In the genomic region with DNA sequence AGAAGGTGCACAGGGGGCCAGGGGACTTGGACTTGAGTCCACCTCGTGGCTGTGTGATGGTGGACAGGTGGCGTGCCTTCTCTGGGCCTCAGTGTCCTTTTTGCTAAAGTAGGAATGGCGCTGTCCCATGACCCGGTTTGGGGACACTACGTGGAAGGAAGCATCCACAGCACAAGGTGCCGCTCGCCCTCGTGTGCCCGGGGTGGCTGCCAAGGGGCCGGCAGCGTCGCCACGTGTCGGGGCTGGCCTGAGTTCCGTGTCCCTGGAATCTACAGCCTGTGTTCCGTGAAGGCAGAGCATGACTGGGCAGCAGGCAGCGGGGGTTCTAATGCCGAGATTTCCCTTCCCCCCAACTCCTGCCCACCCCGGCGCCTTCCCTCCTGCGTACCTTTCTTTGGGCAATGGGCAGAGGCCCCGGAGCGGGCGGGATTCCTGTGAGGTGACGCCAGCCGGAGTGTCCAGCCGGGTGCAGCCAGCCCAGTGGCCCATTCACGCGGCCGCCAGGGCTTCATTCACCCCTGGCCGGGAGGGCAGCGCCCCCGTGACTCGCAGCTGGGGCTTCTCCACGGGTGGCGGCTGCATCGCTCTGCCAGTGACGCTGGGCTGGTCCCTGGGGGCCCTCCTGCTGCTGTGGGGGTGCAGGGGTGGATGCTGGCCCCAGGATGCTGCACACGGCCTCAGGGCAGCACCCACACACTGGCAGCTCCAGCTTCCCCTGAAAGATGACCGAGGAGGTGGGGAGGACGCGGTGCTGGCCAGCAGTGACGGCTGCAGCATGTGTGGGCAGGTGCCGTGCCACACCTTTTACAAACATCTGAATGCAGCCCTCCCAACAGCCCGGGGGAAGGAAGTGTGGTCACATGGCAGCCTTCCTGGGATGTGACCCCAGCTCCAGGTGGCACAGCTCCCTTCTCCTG, we compare ENCODE assay signal across 10 cellular contexts. TPM values are rescaled to one million over a fixed set of nuclear protein-coding genes. Genes with fewer than 3 reads are reported as not detected.
A peak's percentile ranks its signal among the peaks of the same experiment; 100 is the strongest.
DNase-seq lines count a peak whose midpoint lies in the region; ATAC-seq and TF ChIP-seq lines count a peak whose summit lies in the region.
"Had no signal": no experiment of that assay in that cellular context is flagged by ENCODE, and none has a peak within 500 bp of the region (broad histone marks: within the 10 kb centered on the region; RNA-seq: fewer than 3 reads in every experiment).

No MANE protein-coding gene starts in this region.

- H3K4me1 ChIP-seq in HEK293 (ENCODE audit: control insufficient read depth, insufficient read depth, low read length) (no peaks in the 10 kb centered on the region; the same call in 1 of the 2 replicates), PC-3 (ENCODE audit: insufficient read depth, low read length) (peaks cover 23% of the 10 kb centered on the region), cardiac muscle cell (ENCODE audit: low read depth) (peaks cover 29% of the 10 kb centered on the region), skeletal muscle tissue (ENCODE audit: control insufficient read depth in 3 of 3, insufficient read depth in 3 of 3, low read length in 3 of 3) (peaks cover 39 to 82% (median 81%) of the 10 kb centered on the region in 3 donors)

- H3K4me1 Mint-ChIP-seq in nephron progenitor cell, result peaks cover 13% of the 10 kb centered on the region

- H3K27me3 Mint-ChIP-seq in nephron progenitor cell (ENCODE audit: low read depth, poor library complexity), result peaks cover 30% of the 10 kb centered on the region

- H3K9me2 ChIP-seq in PC-3 (replicated peaks; ENCODE audit: low read length), result no peaks in the 10 kb centered on the region

- CTCF ChIA-PET in HEK293 (lab: Yijun Ruan, JAX), result no interaction called here
- CTCF ChIA-PET in PC-3 (lab: Charles Lee), result no interaction called here

- peak overlapping the region; percentile 58 for H3K9ac ChIP-seq in PC-3 (ENCODE audit: low read length)
- peak overlapping the region; percentile 66 to 89 (median 77) for H3K9ac ChIP-seq in skeletal muscle tissue (ENCODE audit: low read depth in 1 of 3, low read length in 3 of 3)

- no peaks in the 10 kb centered on the region for H3K27me3 ChIP-seq in PC-3 (ENCODE audit: low read length)
- no peaks in the 10 kb centered on the region for H3K27me3 ChIP-seq in cardiac muscle cell
- peaks cover 0 to 7% (median 0%) of the 10 kb centered on the region in 3 donors for H3K27me3 ChIP-seq in skeletal muscle tissue (ENCODE audit: control insufficient read depth in 3 of 3, insufficient read depth in 3 of 3, low read length in 3 of 3)

- no peaks in the 10 kb centered on the region for H3K9me3 Mint-ChIP-seq in nephron progenitor cell

- POLR2A ChIA-PET in HEK293 (lab: Yijun Ruan, JAX) (no interaction called here), PC-3 (lab: Charles Lee; ENCODE audit: unreplicated experiment) (no interaction called here)

- no peaks in the 10 kb centered on the region for H3K36me3 ChIP-seq in HEK293 (ENCODE audit: control insufficient read depth in 2 of 2, insufficient read depth in 1 of 2, low read length in 2 of 2)
- no peaks in the 10 kb centered on the region for H3K36me3 ChIP-seq in PC-3 (ENCODE audit: low read depth, low read length)
- no peaks in the 10 kb centered on the region for H3K36me3 ChIP-seq in cardiac muscle cell
- H3K36me3 ChIP-seq in skeletal muscle tissue (ENCODE audit: control insufficient read depth in 3 of 3, insufficient read depth in 3 of 3, low read length in 3 of 3), result peaks cover 0 to 21% (median 8%) of the 10 kb centered on the region in 3 donors

- H3K36me3 Mint-ChIP-seq in nephron progenitor cell (ENCODE audit: low read depth), result no peaks in the 10 kb centered on the region

- no peak overlapping the region for H3K27ac Mint-ChIP-seq in nephron progenitor cell

- peak overlapping the region; percentile 86 for H3K4me2 ChIP-seq in PC-3 (ENCODE audit: low read length)

- intact Hi-C loops in PC-3 (cut with micrococcal nuclease), result no loop called here

- H3K9me3 ChIP-seq in HEK293 (ENCODE audit: control insufficient read depth, insufficient read depth, low read depth, low read length), result no peaks in the 10 kb centered on the region
- H3K9me3 ChIP-seq in PC-3 (ENCODE audit: low read length), result no peaks in the 10 kb centered on the region
- no peaks in the 10 kb centered on the region for H3K9me3 ChIP-seq in cardiac muscle cell (ENCODE audit: low read depth)
- no peaks in the 10 kb centered on the region for H3K9me3 ChIP-seq in skeletal muscle tissue (ENCODE audit: control insufficient read depth in 3 of 3, low read length in 3 of 3)

- TF ChIP-seq CTCF in HEK293 (tag by site-specific recombination; IDR thresholded peaks at IDR 0.05), result no peak
- TF ChIP-seq CTCF in PC-3 (conservative IDR thresholded peaks at IDR 0.05; ENCODE audit: low read depth, low read length), result no peak
- TF ChIP-seq CTCF in cardiac muscle cell (IDR thresholded peaks at IDR 0.05; ENCODE audit: low read depth, low read length), result no peak
- no peak for TF ChIP-seq CTCF in nephron progenitor cell (IDR thresholded peaks at IDR 0.05)

- DNase-seq in PC-3, result peak; percentile 70
- no peak for DNase-seq in cardiac muscle cell (ENCODE audit: low read depth in 1 of 2, low spot score in 1 of 2)
- DNase-seq in 8988T, result no peak
- no peak for DNase-seq in NCI-H2107 treated with DMSO at 0.1 percent for 48 hours (lab: John Stamatoyannopoulos, UW; ENCODE audit: unreplicated experiment)
- DNase-seq in GM19238 (ENCODE audit: insufficient read length, low spot score), result no peak
- DNase-seq in nephron progenitor cell, result no peak
- DNase-seq: stimulated activated naive CD4-positive, alpha-beta T cell treated with Interleukin-2 at 50 U/mL for 16 hours had no signal

- H2AFZ ChIP-seq in PC-3 (ENCODE audit: low read length), result peak overlapping the region; percentile 61

- no peak overlapping the region for H3K4me3 Mint-ChIP-seq in nephron progenitor cell

- H4K20me1 ChIP-seq in PC-3 (ENCODE audit: low read length), result no peaks in the 10 kb centered on the region

- TSS peak; percentile 79 for BruUV-seq in PC-3 (replicated peaks; lab: Mats Ljungman, UMichigan)

- no peaks in the 10 kb centered on the region for H3F3A ChIP-seq in PC-3 (ENCODE audit: low read length, unreplicated experiment)

- peak; percentile 52 for ATAC-seq in PC-3

- no peak overlapping the region; the same call in 1 of the 2 replicates for H3K4me3 ChIP-seq in HEK293 (ENCODE audit: low read depth, low read length)
- H3K4me3 ChIP-seq in PC-3 (ENCODE audit: low read length), result peak overlapping the region; percentile 65
- H3K4me3 ChIP-seq in cardiac muscle cell, result no peak overlapping the region
- H3K4me3 ChIP-seq in skeletal muscle tissue (ENCODE audit: low read length in 3 of 3), result peak overlapping the region in 2 of 3 donors; percentile 49 to 58

- no peaks in the 10 kb centered on the region for H3K79me2 ChIP-seq in PC-3 (ENCODE audit: low read length)

- H3K27ac ChIP-seq in HEK293 (ENCODE audit: extremely low read depth, low read depth, low read length), result no peak overlapping the region
- H3K27ac ChIP-seq in PC-3 (ENCODE audit: low read length), result peak overlapping the region; percentile 52
- H3K27ac ChIP-seq in cardiac muscle cell, result peak overlapping the region; percentile 53
- H3K27ac ChIP-seq in skeletal muscle tissue (ENCODE audit: low read depth, low read length), result peak overlapping the region; percentile 100

TF ChIP-seq in HEK293, 187 proteins besides CTCF, POLR2A, EP300 and RAD21 (continues in another document):
- TF ChIP-seq, protein P1, sequence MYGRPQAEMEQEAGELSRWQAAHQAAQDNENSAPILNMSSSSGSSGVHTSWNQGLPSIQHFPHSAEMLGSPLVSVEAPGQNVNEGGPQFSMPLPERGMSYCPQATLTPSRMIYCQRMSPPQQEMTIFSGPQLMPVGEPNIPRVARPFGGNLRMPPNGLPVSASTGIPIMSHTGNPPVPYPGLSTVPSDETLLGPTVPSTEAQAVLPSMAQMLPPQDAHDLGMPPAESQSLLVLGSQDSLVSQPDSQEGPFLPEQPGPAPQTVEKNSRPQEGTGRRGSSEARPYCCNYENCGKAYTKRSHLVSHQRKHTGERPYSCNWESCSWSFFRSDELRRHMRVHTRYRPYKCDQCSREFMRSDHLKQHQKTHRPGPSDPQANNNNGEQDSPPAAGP (tag by site-specific recombination; IDR thresholded peaks at IDR 0.05), result 0 out of 2 replicates have a peak, but pooled peaks have one; percentile 60
- TF ChIP-seq, protein P2, sequence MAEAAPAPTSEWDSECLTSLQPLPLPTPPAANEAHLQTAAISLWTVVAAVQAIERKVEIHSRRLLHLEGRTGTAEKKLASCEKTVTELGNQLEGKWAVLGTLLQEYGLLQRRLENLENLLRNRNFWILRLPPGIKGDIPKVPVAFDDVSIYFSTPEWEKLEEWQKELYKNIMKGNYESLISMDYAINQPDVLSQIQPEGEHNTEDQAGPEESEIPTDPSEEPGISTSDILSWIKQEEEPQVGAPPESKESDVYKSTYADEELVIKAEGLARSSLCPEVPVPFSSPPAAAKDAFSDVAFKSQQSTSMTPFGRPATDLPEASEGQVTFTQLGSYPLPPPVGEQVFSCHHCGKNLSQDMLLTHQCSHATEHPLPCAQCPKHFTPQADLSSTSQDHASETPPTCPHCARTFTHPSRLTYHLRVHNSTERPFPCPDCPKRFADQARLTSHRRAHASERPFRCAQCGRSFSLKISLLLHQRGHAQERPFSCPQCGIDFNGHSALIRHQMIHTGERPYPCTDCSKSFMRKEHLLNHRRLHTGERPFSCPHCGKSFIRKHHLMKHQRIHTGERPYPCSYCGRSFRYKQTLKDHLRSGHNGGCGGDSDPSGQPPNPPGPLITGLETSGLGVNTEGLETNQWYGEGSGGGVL (tag by site-specific recombination; IDR thresholded peaks at IDR 0.05), result no peak

RNA-seq across cellular contexts. Expression of a gene that starts 21.2 kb away (rescaled TPM):
- 2.5 and 4.9 TPM in 2 replicates for total RNA-seq in PC-3 (2014; rRNA removed)
- 14.3 and 18.0 TPM in 2 replicates for total RNA-seq in cardiac muscle cell
- polyA plus RNA-seq in cardiac muscle cell, result 13.7 and 14.4 TPM in 2 replicates
- 9.9 TPM for total RNA-seq in skeletal muscle tissue
- total RNA-seq: endothelial cell of umbilical vein had no signal
- polyA plus RNA-seq: endothelial cell of umbilical vein had no signal

RNA-seq across cellular contexts. Expression of a gene that starts 42.5 kb away (rescaled TPM):
- total RNA-seq in PC-3 (2014; rRNA removed), result 0.04 and 0.58 TPM in 2 replicates
- total RNA-seq in cardiac muscle cell, result 2.3 TPM in 2 replicates
- polyA plus RNA-seq in cardiac muscle cell, result 1.5 and 2.0 TPM in 2 replicates
- total RNA-seq in skeletal muscle tissue, result 0.52 TPM

RNA-seq across cellular contexts. Expression of a gene that starts 47.9 kb away (rescaled TPM):
- 133 and 148 TPM in 2 replicates for total RNA-seq in PC-3 (2014; rRNA removed)
- 217 and 231 TPM in 2 replicates for total RNA-seq in cardiac muscle cell
- 255 and 296 TPM in 2 replicates for polyA plus RNA-seq in cardiac muscle cell
- total RNA-seq in skeletal muscle tissue, result 15.7 TPM

Comparison
In these comparisons a context has a peak if more than half of its experiments do, and no peak if none do; other contexts are left out.
1. H3K4me3 ChIP-seq: peak in PC-3 (single experiment) and skeletal muscle tissue (2 of 3); none in HEK293 (single experiment) and cardiac muscle cell (single experiment).